ENCODE assay signal across 23 cellular contexts in genomic region chr10:83164134-83164533, GRCh38.
"Had no signal": no experiment of that assay in that cellular context is flagged by ENCODE, and none has a peak within 500 bp of the region (broad histone marks: within the 10 kb centered on the region; RNA-seq: fewer than 3 reads in every experiment).

No MANE protein-coding gene starts in this region.

- H3K9me3 ChIP-seq: left lung, right atrium auricular region, suprapubic skin, transverse colon, vagina had no signal

- ATAC-seq: left lung; naive thymus-derived CD8-positive, alpha-beta T cell; sciatic nerve; stimulated activated naive CD8-positive, alpha-beta T cell treated with anti-CD3 and anti-CD28 coated beads, Interleukin-15, amount 100 ng/mL, for 72 hours had no signal

- DNase-seq: dorsolateral prefrontal cortex; effector CD4-positive, alpha-beta T cell; hypothalamus; immature natural killer cell; left lung; naive thymus-derived CD8-positive, alpha-beta T cell; stimulated activated CD4-positive, alpha-beta T cell treated with anti-CD3 and anti-CD28 coated beads, Interleukin-12 subunit alpha, Interleukin-12 subunit beta, amount 100 ng/mL, for 4 hours; stimulated activated CD4-positive, alpha-beta T cell treated with anti-CD3 and anti-CD28 coated beads, Interleukin-1b, Interleukin-23, amount 100 ng/mL, for 48 hours; stimulated activated CD4-positive, alpha-beta T cell treated with anti-CD3 and anti-CD28 coated beads, Interleukin-4, amount 100 ng/mL, for 1 hour; stimulated activated CD8-positive, alpha-beta memory T cell treated with anti-CD3 and anti-CD28 coated beads, Interleukin-4, amount 100 ng/mL, for 48 hours; stimulated activated naive CD4-positive, alpha-beta T cell; stimulated activated naive CD8-positive, alpha-beta T cell treated with anti-CD3 and anti-CD28 coated beads, Interleukin-15, amount 100 ng/mL, for 72 hours; transverse colon had no signal

- H3K4me1 ChIP-seq: left lung, parathyroid adenoma, right atrium auricular region, suprapubic skin, transverse colon had no signal

- H3K27ac ChIP-seq: dorsolateral prefrontal cortex, left lung, neural progenitor cell, parathyroid adenoma, right atrium auricular region, suprapubic skin, transverse colon, vagina had no signal

- H3K79me2 ChIP-seq: parathyroid adenoma had no signal

- H3K4me2 ChIP-seq: neural progenitor cell had no signal

- H3K9ac ChIP-seq: neural progenitor cell, parathyroid adenoma had no signal

- FAIRE-seq: colon, frontal cortex, keratinocyte had no signal

- H3K36me3 ChIP-seq: left lung, neural progenitor cell, right atrium auricular region, suprapubic skin, transverse colon, vagina had no signal

- H3K4me3 ChIP-seq: dorsolateral prefrontal cortex, left lung, neural progenitor cell, right atrium auricular region, smooth muscle cell, suprapubic skin, transverse colon, vagina had no signal

- H3K27me3 ChIP-seq: left lung, neural progenitor cell, right atrium auricular region, suprapubic skin, transverse colon, vagina had no signal
